8 cellular contexts compared by ENCODE assay signal in the genomic region with DNA sequence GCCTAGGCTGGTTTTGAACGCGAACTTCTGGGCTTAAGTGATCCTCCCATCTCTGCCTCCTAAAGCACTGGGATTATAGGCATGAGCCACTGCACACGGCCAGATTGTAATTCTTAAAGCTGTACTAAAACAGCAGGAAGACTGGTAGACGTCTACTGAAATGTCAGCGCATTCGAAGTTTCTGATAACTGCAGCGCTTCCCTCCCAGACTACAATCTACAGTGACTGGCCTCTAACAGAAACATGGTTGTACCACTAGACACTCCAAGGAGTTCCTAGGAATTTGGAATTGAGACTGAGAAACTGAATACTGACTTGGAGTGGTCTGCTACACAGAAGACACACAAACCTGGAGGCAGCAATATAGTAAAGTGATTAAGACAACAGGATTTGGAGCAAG. TPM values are rescaled to one million over a fixed set of nuclear protein-coding genes. Genes with fewer than 3 reads are reported as not detected.
DNase-seq lines count a peak whose midpoint lies in the region; ATAC-seq and TF ChIP-seq lines count a peak whose summit lies in the region.

No MANE protein-coding gene starts in this region.

- peak overlapping the region; percentile 96 to 98 for H3K4me3 Mint-ChIP-seq in CD14-positive monocyte

- H3K9me3 Mint-ChIP-seq in CD14-positive monocyte: no peaks in the 10 kb centered on the region

- no peaks in the 10 kb centered on the region for H3K27me3 ChIP-seq in muscle layer of colon (ENCODE audit: control insufficient read depth in 1 of 2, insufficient read depth in 2 of 2, low read length in 2 of 2)

- peaks cover 48 to 56% of the 10 kb centered on the region in 2 donors for H3K36me3 Mint-ChIP-seq in CD14-positive monocyte

- ATAC-seq in GM19328 (IDR thresholded peaks at IDR 0.05; ENCODE audit: unreplicated experiment): no peak

- DNase-seq in CD14-positive monocyte (ENCODE audit: low spot score) (no peak), NB4 (ENCODE audit: low read depth) (peak; percentile 19), dermis blood vessel endothelial cell (peak; percentile 33), HCEC 1CT (no peak), epidermal melanocyte (ENCODE audit: insufficient read length, low spot score) (no peak), DMS53 (lab: John Stamatoyannopoulos, UW) (no peak)

- peak overlapping the region; percentile 53 to 100 (median 100) for H3K27ac Mint-ChIP-seq in CD14-positive monocyte

- intact Hi-C loops in CD14-positive monocyte (cut with micrococcal nuclease): loop anchor here (2.0 to 10.0 kb wide), 3 partner anchors 170 to 554 kb away; a partner anchor contains a TSS

- H3K27ac ChIP-seq in muscle layer of colon (ENCODE audit: low read depth, low read length): peak overlapping the region; percentile 79

- H3K4me1 Mint-ChIP-seq in CD14-positive monocyte: peaks cover 27% of the 10 kb centered on the region

- H3K4me3 ChIP-seq in NB4 (ENCODE audit: low read depth, low read length) (peak overlapping the region; percentile 90), muscle layer of colon (ENCODE audit: low read depth in 1 of 2, low read length in 2 of 2) (peak overlapping the region; percentile 38 to 98)

- peaks cover 26% of the 10 kb centered on the region for H3K36me3 ChIP-seq in muscle layer of colon (ENCODE audit: insufficient read depth, low read length)

- peaks cover 0 to 3% (median 1%) of the 10 kb centered on the region in 3 donors for H3K27me3 Mint-ChIP-seq in CD14-positive monocyte (ENCODE audit: low read depth in 3 of 3)

- no peaks in the 10 kb centered on the region for H3K9me3 ChIP-seq in muscle layer of colon (ENCODE audit: low read length)

- peaks cover 10% of the 10 kb centered on the region for H3K4me1 ChIP-seq in muscle layer of colon (ENCODE audit: insufficient read depth, low read length)

- H3K9ac ChIP-seq in muscle layer of colon (ENCODE audit: low read length): peak overlapping the region; percentile 97

- TF ChIP-seq POLR2A in NB4 (IDR thresholded peaks at IDR 0.05; ENCODE audit: extremely low read depth, insufficient read length): no peak

- TF ChIP-seq CTCF in CD14-positive monocyte (IDR thresholded peaks at IDR 0.05): no peak
- TF ChIP-seq CTCF in NB4 (IDR thresholded peaks at IDR 0.05; ENCODE audit: low read depth, low read length): no peak

RNA-seq across cellular contexts. Expression of a gene that starts 1.0 kb away (rescaled TPM):
- 10 to 100 TPM; 11.1 to 11.3 TPM for polyA plus RNA-seq in CD14-positive monocyte
- 14.1 and 17.7 TPM in 2 replicates for total RNA-seq in dermis blood vessel endothelial cell

RNA-seq across cellular contexts. Expression of a gene that starts 1.2 kb away (rescaled TPM):
- polyA plus RNA-seq in CD14-positive monocyte: 10 to 100 TPM; 42.4 to 70.5 TPM
- 20.9 and 21.4 TPM in 2 replicates for total RNA-seq in dermis blood vessel endothelial cell

RNA-seq across cellular contexts. Expression of a gene that starts 30.3 kb away (rescaled TPM):
- 10 to 100 TPM in 1 of 2 donors, 1 to 10 TPM in 1; 6.8 to 10.8 TPM for polyA plus RNA-seq in CD14-positive monocyte
- total RNA-seq in dermis blood vessel endothelial cell: 22.0 and 24.5 TPM in 2 replicates

Comparison
In these comparisons a context has a peak if more than half of its experiments do, and no peak if none do; other contexts are left out.
1. DNase-seq: peak in NB4 (single experiment) and dermis blood vessel endothelial cell (single experiment); none in CD14-positive monocyte (single experiment), HCEC 1CT (single experiment), epidermal melanocyte (single experiment) and DMS53 (single experiment).